Comparison of ENCODE assay signal across 9 cellular contexts in genomic region chr9:88660611-88661010, GRCh38.
DNase-seq lines count a peak whose midpoint lies in the region; ATAC-seq and TF ChIP-seq lines count a peak whose summit lies in the region.
"Had no signal": no experiment of that assay in that cellular context is flagged by ENCODE, and none has a peak within 500 bp of the region (broad histone marks: within the 10 kb centered on the region; RNA-seq: fewer than 3 reads in every experiment).

No MANE protein-coding gene starts in this region.

- CTCF ChIA-PET in AG04449 (lab: Yijun Ruan, JAX), result interaction anchor here (0.8 to 1.3 kb wide), 5 partner anchors 13 to 347 kb away, joined by 3 to 11 read pairs (median 3); no protein-coding TSS in a partner anchor

- no peak overlapping the region for H3K4me3 Mint-ChIP-seq in GM23338

- no peaks in the 10 kb centered on the region for H3F3A ChIP-seq in GM23338 (replicated peaks; ENCODE audit: low read depth)

- ATAC-seq in GM23338, result peak; percentile 79
- ATAC-seq in RWPE2 (ENCODE audit: low read depth), result no peak
- no peak for ATAC-seq in GM19035 (IDR thresholded peaks at IDR 0.05; ENCODE audit: unreplicated experiment)
- ATAC-seq in aorta (ENCODE audit: low FRiP score), result no peak
- ATAC-seq in HG03432 (IDR thresholded peaks at IDR 0.05; ENCODE audit: unreplicated experiment), result no peak

- H3K27me3 ChIP-seq in GM23338 (ENCODE audit: insufficient read depth) (no peaks in the 10 kb centered on the region), RWPE2 (ENCODE audit: insufficient read depth, poor library complexity, severe bottlenecking) (no peaks in the 10 kb centered on the region), aorta (ENCODE audit: control insufficient read depth in 1 of 2, insufficient read depth in 2 of 2, low read length in 1 of 2) (no peaks in the 10 kb centered on the region)

- H3K9me3 ChIP-seq in RWPE2 (ENCODE audit: severe bottlenecking) (no peaks in the 10 kb centered on the region), aorta (ENCODE audit: control insufficient read depth, low read length) (peaks cover 1% of the 10 kb centered on the region)

- H3K27me3 Mint-ChIP-seq in GM23338 (ENCODE audit: insufficient read depth, low read depth, poor library complexity), result no peaks in the 10 kb centered on the region

- H3K4me1 ChIP-seq in GM23338 (ENCODE audit: insufficient read depth) (no peaks in the 10 kb centered on the region), RWPE2 (ENCODE audit: insufficient read depth, poor library complexity, severe bottlenecking) (peaks cover 10% of the 10 kb centered on the region), aorta (ENCODE audit: control insufficient read depth in 1 of 2, insufficient read depth in 2 of 2, low read length in 2 of 2) (no peaks in the 10 kb centered on the region)

- no peaks in the 10 kb centered on the region for H3K9me3 Mint-ChIP-seq in GM23338

- DNase-seq in AG04449 (ENCODE audit: low read depth, low spot score) (no peak), GM23338 (ENCODE audit: low spot score) (peak; percentile 83), RWPE2 (ENCODE audit: low spot score) (no peak), iPS DF 4.7 (ENCODE audit: extremely low read depth, low spot score) (peak; percentile 53), aorta (no peak)
- no peak for DNase-seq in stimulated activated CD4-positive, alpha-beta T cell treated with anti-CD3 and anti-CD28 coated beads, Interleukin-4, amount 100 ng/mL, for 24 hours
- DNase-seq: activated CD4-positive, CD25-positive, alpha-beta regulatory T cell treated with anti-CD3 and anti-CD28 coated beads, Interleukin-2, amount 50 U/mL, for 72 hours had no signal

- H3K27ac ChIP-seq in GM23338 (ENCODE audit: low read depth) (no peak overlapping the region), RWPE2 (ENCODE audit: poor library complexity, severe bottlenecking) (no peak overlapping the region), aorta (ENCODE audit: low read depth in 1 of 2, low read length in 2 of 2) (no peak overlapping the region)

- POLR2A ChIA-PET in AG04449 (lab: Yijun Ruan, JAX), result no interaction called here

- H3K79me2 ChIP-seq in GM23338 (replicated peaks; ENCODE audit: insufficient read depth), result no peaks in the 10 kb centered on the region

- H3K4me1 Mint-ChIP-seq in GM23338, result no peaks in the 10 kb centered on the region

- H2AFZ ChIP-seq in GM23338, result no peak overlapping the region

- H3K36me3 ChIP-seq in GM23338 (ENCODE audit: insufficient read depth) (no peaks in the 10 kb centered on the region), RWPE2 (ENCODE audit: low read depth) (no peaks in the 10 kb centered on the region; the same call in 1 of the 2 replicates), aorta (ENCODE audit: control insufficient read depth in 1 of 2, insufficient read depth in 2 of 2, low read length in 1 of 2) (no peaks in the 10 kb centered on the region)

- intact Hi-C loops in aorta (cut with DNase I), result no loop called here

- H3K36me3 Mint-ChIP-seq in GM23338 (ENCODE audit: low read depth), result no peaks in the 10 kb centered on the region

- TF ChIP-seq CTCF in AG04449 (IDR thresholded peaks at IDR 0.05; ENCODE audit: insufficient read depth, low read length, missing control alignments), result peak; percentile 46
- peak; percentile 68 to 79 for TF ChIP-seq CTCF in GM23338 (conservative IDR thresholded peaks at IDR 0.05; ENCODE audit: low read depth in 2 of 2)
- TF ChIP-seq CTCF in RWPE2 (IDR thresholded peaks at IDR 0.05; ENCODE audit: poor library complexity, severe bottlenecking), result peak; percentile 24

- no peak overlapping the region for H3K27ac Mint-ChIP-seq in GM23338

- no peaks in the 10 kb centered on the region for H4K20me1 ChIP-seq in GM23338 (replicated peaks; ENCODE audit: insufficient read depth)

- H3K9me2 ChIP-seq in GM23338 (ENCODE audit: insufficient read depth), result no peaks in the 10 kb centered on the region; the same call in 1 of the 2 replicates

- H3K4me3 ChIP-seq in AG04449 (ENCODE audit: low read depth, low read length), result no peak overlapping the region
- H3K4me3 ChIP-seq in GM23338, result no peak overlapping the region
- no peak overlapping the region for H3K4me3 ChIP-seq in RWPE2 (ENCODE audit: severe bottlenecking)
- no peak overlapping the region for H3K4me3 ChIP-seq in aorta (ENCODE audit: low read length in 2 of 2)

- 29 to 33% methylated on average over 1 of the region's 1 CpG for WGBS in aorta, 2 donors

- H3K4me2 ChIP-seq in GM23338, result no peak overlapping the region

TF ChIP-seq in GM23338, 12 proteins besides CTCF, POLR2A, EP300 and RAD21:
- TF ChIP-seq CREB1 (CRISPR knock-in tag; IDR thresholded peaks at IDR 0.05; ENCODE audit: low read depth) (no peak), ZNF462 (CRISPR knock-in tag; IDR thresholded peaks at IDR 0.05) (0 out of 2 replicates have a peak, but pooled peaks have one; percentile 11)

Comparison
In these comparisons a context has a peak if more than half of its experiments do, and no peak if none do; other contexts are left out.
1. DNase-seq: peak in GM23338 (single experiment) and iPS DF 4.7 (single experiment); none in AG04449 (single experiment), RWPE2 (single experiment), aorta (0 of 2) and stimulated activated CD4-positive, alpha-beta T cell treated with anti-CD3 and anti-CD28 coated beads, Interleukin-4, amount 100 ng/mL, for 24 hours (single experiment).
2. Peak in every context shown above with its lines, with median percentiles within 50 percentile points of each other: CTCF ChIP-seq.